8 cellular contexts compared by ENCODE assay signal in genomic region chr1:206663832-206664652, GRCh38. TPM values are rescaled to one million over a fixed set of nuclear protein-coding genes. Genes with fewer than 3 reads are reported as not detected.
A peak's percentile ranks its signal among the peaks of the same experiment; 100 is the strongest.
DNase-seq lines count a peak whose midpoint lies in the region; ATAC-seq and TF ChIP-seq lines count a peak whose summit lies in the region.

No MANE protein-coding gene starts in this region.

- dilution Hi-C loops in IMR-90 (cut with HindIII; ENCODE audit: low sequenced_read_pairs, unreplicated experiment), result no loop called here

- H3K18ac ChIP-seq in IMR-90 (ENCODE audit: low read depth, low read length), result no peak overlapping the region

- H3K4me3 ChIP-seq in IMR-90 (ENCODE audit: insufficient read depth, low read depth, low read length) (no peak overlapping the region), stomach smooth muscle (ENCODE audit: low read length in 2 of 2) (peak overlapping the region; percentile 27 to 68)

- H3K4me2 ChIP-seq in IMR-90 (ENCODE audit: low read depth, low read length), result peak overlapping the region; percentile 90

- no peaks in the 10 kb centered on the region for H3K9me1 ChIP-seq in IMR-90 (ENCODE audit: insufficient read depth, low read length)

- H2AK9ac ChIP-seq in IMR-90 (replicated peaks; ENCODE audit: low read depth, low read length, poor library complexity), result peak overlapping the region; percentile 4

- H3K4me1 Mint-ChIP-seq in nephron progenitor cell, result peaks cover 27% of the 10 kb centered on the region

- no peak overlapping the region for H2BK5ac ChIP-seq in IMR-90 (ENCODE audit: low read depth, low read length, poor library complexity, severe bottlenecking)

- H3K27me3 ChIP-seq in IMR-90 (ENCODE audit: control insufficient read depth, insufficient read depth, low read length) (peaks cover 26% of the 10 kb centered on the region), stomach smooth muscle (ENCODE audit: control insufficient read depth in 1 of 2, insufficient read depth in 2 of 2, low read length in 2 of 2) (peaks cover 0 to 5% of the 10 kb centered on the region in 2 donors)

- H2BK15ac ChIP-seq in IMR-90 (ENCODE audit: low read depth, low read length), result no peak overlapping the region

- WGBS in IMR-90 (ENCODE audit: extremely low coverage in 2 of 2, insufficient read length in 1 of 2), 2 experiments, result 3% methylated on average over 4 of the region's 20 CpGs; no CpG with 5 or more reads in 1 of the 2 experiments

- no peak overlapping the region for H3K23ac ChIP-seq in IMR-90 (ENCODE audit: low read depth, low read length)

- no peaks in the 10 kb centered on the region for H3K36me3 ChIP-seq in IMR-90 (ENCODE audit: control insufficient read depth, insufficient read depth, low read length)
- H3K36me3 ChIP-seq in stomach smooth muscle (ENCODE audit: control insufficient read depth in 2 of 2, insufficient read depth in 2 of 2, low read length in 2 of 2), result no peaks in the 10 kb centered on the region

- no peak overlapping the region for H2BK120ac ChIP-seq in IMR-90 (ENCODE audit: low read depth, low read length)

- peak overlapping the region; percentile 76 for H2AFZ ChIP-seq in IMR-90 (replicated peaks; ENCODE audit: low read length, poor library complexity)

- H2BK20ac ChIP-seq in IMR-90 (ENCODE audit: low read depth, low read length), result no peak overlapping the region

- intact Hi-C loops in IMR-90 (cut with micrococcal nuclease), result loop anchor here (1.0 kb wide), 3 partner anchors 30 to 174 kb away; no protein-coding TSS in a partner anchor

- H2AK5ac ChIP-seq in IMR-90 (ENCODE audit: low read depth, low read length), result no peak overlapping the region

- H3K27me3 Mint-ChIP-seq in nephron progenitor cell (ENCODE audit: low read depth, poor library complexity), result peaks cover 6% of the 10 kb centered on the region

- peak; percentile 73 for TF ChIP-seq CTCF in GM13977 (IDR thresholded peaks at IDR 0.05; ENCODE audit: extremely low read depth, insufficient read depth, missing control alignments)
- TF ChIP-seq CTCF in IMR-90 (conservative IDR thresholded peaks at IDR 0.05; ENCODE audit: low read depth, low read length), result peak; percentile 85
- TF ChIP-seq CTCF in nephron progenitor cell (IDR thresholded peaks at IDR 0.05), result peak; percentile 86

- H3K36me3 Mint-ChIP-seq in nephron progenitor cell (ENCODE audit: low read depth), result no peaks in the 10 kb centered on the region

- H3K4ac ChIP-seq in IMR-90 (ENCODE audit: low read depth, low read length), result no peak overlapping the region

- H3K79me1 ChIP-seq in IMR-90 (ENCODE audit: low read depth in 1 of 2, low read length in 2 of 2), result no peaks in the 10 kb centered on the region

- no peaks in the 10 kb centered on the region for H4K20me1 ChIP-seq in IMR-90 (ENCODE audit: insufficient read depth, low read length)

- CTCF ChIA-PET in IMR-90 (lab: Yijun Ruan, JAX), result interaction anchor here (0.6 to 2.9 kb wide), 22 partner anchors 10 to 1232 kb away, joined by 3 to 37 read pairs (median 4); partner anchors contain the start of genes DYRK3 and EIF2D

- H4K91ac ChIP-seq in IMR-90 (ENCODE audit: insufficient read depth, low read depth, low read length), result no peak overlapping the region; the same call in 1 of the 2 replicates

- no TSS peak for BruUV-seq in IMR-90 (replicated peaks; lab: Mats Ljungman, UMichigan)

- TF ChIP-seq POLR2A in IMR-90 (IDR thresholded peaks at IDR 0.05; ENCODE audit: low read depth, low read length), result no peak

- in situ Hi-C loops in GM13977 (cut with MboI; ENCODE audit: low pct_unique_long_range_greater_than_20kb, low sequenced_read_pairs, unreplicated experiment) (no loop called here), IMR-90 (cut with MboI; ENCODE audit: low sequenced_read_pairs) (loop anchor here (5.0 to 10.0 kb wide), 2 partner anchors 37 to 179 kb away; no protein-coding TSS in a partner anchor)

- H3K9ac ChIP-seq in IMR-90 (ENCODE audit: low read depth, low read length) (no peak overlapping the region), stomach smooth muscle (ENCODE audit: low read length in 2 of 2) (peak overlapping the region in 1 of 2 donors; percentile 36)

- H3K4me1 ChIP-seq in IMR-90 (ENCODE audit: control insufficient read depth, insufficient read depth, low read length) (no peaks in the 10 kb centered on the region), stomach smooth muscle (ENCODE audit: control insufficient read depth, insufficient read depth, low read length) (peaks cover 11% of the 10 kb centered on the region)

- POLR2A ChIA-PET in IMR-90 (lab: Charles Lee; ENCODE audit: unreplicated experiment), result interaction anchor here (1.5 kb wide), 1 partner anchor 29 kb away, joined by 4 read pairs; the partner anchor contains the start of gene DYRK3

- H3K4me3 Mint-ChIP-seq in nephron progenitor cell, result peak overlapping the region; percentile 65

- H3K14ac ChIP-seq in IMR-90 (replicated peaks; ENCODE audit: low read depth, low read length), result no peak overlapping the region

- TF ChIP-seq RAD21 in IMR-90 (IDR thresholded peaks at IDR 0.05; ENCODE audit: low read length), result peak; percentile 82

- no peak overlapping the region for H3K27ac Mint-ChIP-seq in nephron progenitor cell

- no peak overlapping the region for H3K56ac ChIP-seq in IMR-90 (ENCODE audit: extremely low read depth, insufficient read depth, low read length)

- no peak overlapping the region for H4K8ac ChIP-seq in IMR-90 (ENCODE audit: low read depth in 2 of 2, low read length in 2 of 2)

- DNase-seq in 8988T (peak; percentile 53), GM13977 (ENCODE audit: low spot score) (peak; percentile 81), IMR-90 (peak; percentile 66), OCI-M1 (lab: John Stamatoyannopoulos, UW) (peak; percentile 92), activated T-cell treated with anti-CD3 and anti-CD28 coated beads for 4 hours (peak; percentile 75), fibroblast of peridontal ligament (ENCODE audit: extremely low read depth) (peak; percentile 73), nephron progenitor cell (peak; percentile 83)

- H3K9me3 Mint-ChIP-seq in nephron progenitor cell, result no peaks in the 10 kb centered on the region

- no peaks in the 10 kb centered on the region for H3K9me3 ChIP-seq in IMR-90 (ENCODE audit: control insufficient read depth, insufficient read depth, low read length)
- no peaks in the 10 kb centered on the region for H3K9me3 ChIP-seq in stomach smooth muscle (ENCODE audit: control insufficient read depth in 2 of 2, low read length in 2 of 2)

- H4K5ac ChIP-seq in IMR-90 (ENCODE audit: low read depth, low read length), result no peak overlapping the region

- H3K27ac ChIP-seq in IMR-90 (ENCODE audit: insufficient read depth, low read length) (no peak overlapping the region), stomach smooth muscle (ENCODE audit: low read length) (no peak overlapping the region)

- ATAC-seq in IMR-90 (ENCODE audit: low read depth), result peak; percentile 93

TF ChIP-seq in IMR-90, 13 proteins besides CTCF, POLR2A, EP300 and RAD21:
- TF ChIP-seq, protein P1, sequence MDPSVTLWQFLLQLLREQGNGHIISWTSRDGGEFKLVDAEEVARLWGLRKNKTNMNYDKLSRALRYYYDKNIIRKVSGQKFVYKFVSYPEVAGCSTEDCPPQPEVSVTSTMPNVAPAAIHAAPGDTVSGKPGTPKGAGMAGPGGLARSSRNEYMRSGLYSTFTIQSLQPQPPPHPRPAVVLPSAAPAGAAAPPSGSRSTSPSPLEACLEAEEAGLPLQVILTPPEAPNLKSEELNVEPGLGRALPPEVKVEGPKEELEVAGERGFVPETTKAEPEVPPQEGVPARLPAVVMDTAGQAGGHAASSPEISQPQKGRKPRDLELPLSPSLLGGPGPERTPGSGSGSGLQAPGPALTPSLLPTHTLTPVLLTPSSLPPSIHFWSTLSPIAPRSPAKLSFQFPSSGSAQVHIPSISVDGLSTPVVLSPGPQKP (IDR thresholded peaks at IDR 0.05; ENCODE audit: borderline replicate concordance, low read depth, low read length), result no peak
- TF ChIP-seq SMC3 (IDR thresholded peaks at IDR 0.05; ENCODE audit: low read depth, low read length), result peak; percentile 89

RNA-seq across cellular contexts. Expression of gene MAPKAPK2, which starts 20.7 kb away (rescaled TPM):
- 50.8 and 56.5 TPM in 2 replicates for total RNA-seq in IMR-90 (2012; rRNA removed)
- 60.7 and 66.4 TPM in 2 replicates for polyA plus RNA-seq in IMR-90 (2012; rRNA removed)
- 42.3 and 56.1 TPM in 2 replicates for polyA plus RNA-seq in IMR-90 (2012; cell fraction: cytosol; rRNA removed)
- 86.1 and 91.5 TPM in 2 replicates for polyA plus RNA-seq in IMR-90 (2012; cell fraction: nucleus; rRNA removed; ENCODE audit: low replicate concordance)

RNA-seq across cellular contexts. Expression of gene DYRK3, which starts 28.7 kb away (rescaled TPM):
- total RNA-seq in IMR-90 (2012; rRNA removed), result 21.1 and 22.0 TPM in 2 replicates
- 4.6 and 5.5 TPM in 2 replicates for polyA plus RNA-seq in IMR-90 (2012; rRNA removed)
- 2.2 and 3.2 TPM in 2 replicates for polyA plus RNA-seq in IMR-90 (2012; cell fraction: cytosol; rRNA removed)
- 2.4 and 9.7 TPM in 2 replicates for polyA plus RNA-seq in IMR-90 (2012; cell fraction: nucleus; rRNA removed; ENCODE audit: low replicate concordance)

RNA-seq across cellular contexts. Expression of gene EIF2D, which starts 51.8 kb away (rescaled TPM):
- 51.7 and 69.4 TPM in 2 replicates for total RNA-seq in IMR-90 (2012; rRNA removed)
- polyA plus RNA-seq in IMR-90 (2012; rRNA removed), result 58.7 and 64.3 TPM in 2 replicates
- 39.4 and 47.6 TPM in 2 replicates for polyA plus RNA-seq in IMR-90 (2012; cell fraction: cytosol; rRNA removed)
- polyA plus RNA-seq in IMR-90 (2012; cell fraction: nucleus; rRNA removed; ENCODE audit: low replicate concordance), result 35.3 and 72.9 TPM in 2 replicates
